ENCODE assay signal across 29 cellular contexts in genomic region chr15:88938802-88939485, GRCh38. TPM values are rescaled to one million over a fixed set of nuclear protein-coding genes. Genes with fewer than 3 reads are reported as not detected.
DNase-seq lines count a peak whose midpoint lies in the region; ATAC-seq and TF ChIP-seq lines count a peak whose summit lies in the region.
"Had no signal": no experiment of that assay in that cellular context is flagged by ENCODE, and none has a peak within 500 bp of the region (broad histone marks: within the 10 kb centered on the region; RNA-seq: fewer than 3 reads in every experiment).

No MANE protein-coding gene starts in this region.

- H2BK15ac ChIP-seq in H9 (ENCODE audit: low read depth, low read length): no peak overlapping the region

- peak overlapping the region; percentile 50 for H2BK20ac ChIP-seq in H9 (ENCODE audit: low read depth, low read length, poor library complexity, severe bottlenecking)

- CTCF ChIA-PET in Panc1 (lab: Charles Lee): no interaction called here

- H3K23ac ChIP-seq in H9 (ENCODE audit: insufficient read length, low read depth, low read length): no peak overlapping the region

- H2BK120ac ChIP-seq in H9 (ENCODE audit: low read depth, low read length, poor library complexity, severe bottlenecking): no peak overlapping the region

- H2AFZ ChIP-seq in H9 (ENCODE audit: low read length) (no peak overlapping the region), osteoblast (ENCODE audit: low read length) (peak overlapping the region; percentile 15)
- H2AFZ ChIP-seq: PC-9 had no signal

- H3K27me3 Mint-ChIP-seq in H9 (ENCODE audit: low read depth) (no peaks in the 10 kb centered on the region), endodermal cell (ENCODE audit: insufficient read depth) (no peaks in the 10 kb centered on the region)

- peak overlapping the region; percentile 91 for H3K18ac ChIP-seq in H9 (ENCODE audit: insufficient read length, low read depth, low read length)

- no peak overlapping the region for H3T11ph ChIP-seq in H9 (ENCODE audit: low read length)

- H3K9ac ChIP-seq in H9 (ENCODE audit: extremely low read depth, insufficient read length, low read length) (no peak overlapping the region), endodermal cell (ENCODE audit: extremely low read depth, low read length, poor library complexity, severe bottlenecking) (no peak overlapping the region)
- H3K9ac ChIP-seq: BLaER1 had no signal

- peak overlapping the region; percentile 99 for H4K5ac ChIP-seq in H9 (ENCODE audit: insufficient read length, low read depth, low read length)

- peaks cover 4% of the 10 kb centered on the region; the same call in 1 of the 2 replicates for H3K4me1 ChIP-seq in H9 (ENCODE audit: insufficient read depth, low read length)
- H3K4me1 ChIP-seq in Panc1 (ENCODE audit: control insufficient read depth, insufficient read depth, low read length): 0 out of 2 replicates have a peak, but pooled peaks cover 3% of the 10 kb centered on the region
- no peaks in the 10 kb centered on the region for H3K4me1 ChIP-seq in endodermal cell (ENCODE audit: control insufficient read depth, insufficient read depth, low read length)
- no peaks in the 10 kb centered on the region for H3K4me1 ChIP-seq in osteoblast (ENCODE audit: insufficient read depth, low read length)
- H3K4me1 ChIP-seq: BLaER1, left lung, psoas muscle, transverse colon had no signal

- no peak overlapping the region for H2BK5ac ChIP-seq in H9 (ENCODE audit: insufficient read length, low read length)

- intact Hi-C loops in Panc1 (cut with micrococcal nuclease; ENCODE audit: unreplicated experiment): no loop called here

- WGBS in H9 (ENCODE audit: extremely low coverage, insufficient read length, low lambda C conversion rate): no CpG with 5 or more reads among the region's 15 CpGs
- WGBS in endodermal cell (ENCODE audit: insufficient coverage in 1 of 2, insufficient read length in 1 of 2), 2 experiments: 92% methylated on average over 15 of the region's 15 CpGs

- H3K36me3 ChIP-seq in Panc1 (ENCODE audit: control insufficient read depth, insufficient read depth, low read length): no peaks in the 10 kb centered on the region
- H3K36me3 ChIP-seq in endodermal cell (ENCODE audit: control insufficient read depth, insufficient read depth, low read length): no peaks in the 10 kb centered on the region
- H3K36me3 ChIP-seq in osteoblast (ENCODE audit: insufficient read depth, low read length): no peaks in the 10 kb centered on the region
- H3K36me3 ChIP-seq: BLaER1, brain microvascular endothelial cell, left lung, transverse colon had no signal

- H3K56ac ChIP-seq in H9 (ENCODE audit: insufficient read length, low read depth, low read length): peak overlapping the region; percentile 44

- no peak overlapping the region for H3K4me3 ChIP-seq in Panc1 (ENCODE audit: low read depth in 2 of 2, low read length in 2 of 2)
- H3K4me3 ChIP-seq in endodermal cell (ENCODE audit: low read length): no peak overlapping the region
- H3K4me3 ChIP-seq in osteoblast (ENCODE audit: insufficient read depth, low read length): no peak overlapping the region
- H3K4me3 ChIP-seq: BLaER1, left lung, PC-9, psoas muscle, transverse colon had no signal

- in situ Hi-C loops in Panc1 (cut with HindIII; ENCODE audit: low pct_unique_long_range_greater_than_20kb, low sequenced_read_pairs): no loop called here

- H3K27me3 ChIP-seq in H9 (ENCODE audit: insufficient read depth, low read length) (no peaks in the 10 kb centered on the region), Panc1 (ENCODE audit: control insufficient read depth, insufficient read depth, low read length) (no peaks in the 10 kb centered on the region), endodermal cell (ENCODE audit: control insufficient read depth, insufficient read depth, low read length, poor library complexity, severe bottlenecking) (no peaks in the 10 kb centered on the region), osteoblast (ENCODE audit: insufficient read depth, low read length) (peaks cover 5% of the 10 kb centered on the region)
- H3K27me3 ChIP-seq: BLaER1, brain microvascular endothelial cell, left lung, transverse colon had no signal

- no peaks in the 10 kb centered on the region for H3K23me2 ChIP-seq in H9 (ENCODE audit: insufficient read length, low read depth, low read length, poor library complexity, severe bottlenecking)

- no peak overlapping the region for H3K4ac ChIP-seq in H9 (ENCODE audit: low read depth, low read length)

- ATAC-seq in Panc1 (no peak), HG02885 (IDR thresholded peaks at IDR 0.05; ENCODE audit: poor library complexity, unreplicated experiment) (no peak)
- ATAC-seq: activated CD4-positive, CD25-positive, alpha-beta regulatory T cell treated with anti-CD3 and anti-CD28 coated beads, Interleukin-2, amount 50 U/mL, for 24 hours; activated T-cell treated with anti-CD3 and anti-CD28 coated beads, Interleukin-2, amount 50 U/mL, for 72 hours; left lung; psoas muscle; Right ventricle myocardium inferior; sciatic nerve; SK-N-SH treated with all-trans-retinoic acid at 6 μM for 48 hours had no signal

- TF ChIP-seq CTCF in H9 (conservative IDR thresholded peaks at IDR 0.05) (peak; percentile 41; the same call in 2 of the 3 replicates), Panc1 (IDR thresholded peaks at IDR 0.05) (no peak), endodermal cell (conservative IDR thresholded peaks at IDR 0.05) (no peak), osteoblast (IDR thresholded peaks at IDR 0.05; ENCODE audit: extremely low read depth, low read depth, low read length) (no peak)

- no TSS peak for BruUV-seq in Panc1 (replicated peaks; lab: Mats Ljungman, UMichigan)

- H4K20me1 ChIP-seq in H9 (ENCODE audit: control insufficient read depth, insufficient read depth, insufficient read length) (no peaks in the 10 kb centered on the region), osteoblast (ENCODE audit: insufficient read depth, low read length) (no peaks in the 10 kb centered on the region)
- H4K20me1 ChIP-seq: BLaER1 had no signal

- H4K8ac ChIP-seq in H9 (replicated peaks; ENCODE audit: insufficient read length, low read depth, low read length): peak overlapping the region; percentile 93

- H3K4me2 ChIP-seq in H9 (ENCODE audit: insufficient read depth, insufficient read length, low read length) (peak overlapping the region; percentile 18), osteoblast (ENCODE audit: insufficient read depth, low read length) (no peak overlapping the region)
- H3K4me2 ChIP-seq: BLaER1, PC-9 had no signal

- POLR2A ChIA-PET in Panc1 (lab: Charles Lee): interaction anchor here (0.6 kb wide), 1 partner anchor 26 kb away, joined by 8 read pairs; no protein-coding TSS in a partner anchor

- H3K4me1 Mint-ChIP-seq in H9: peaks cover 36 to 42% of the 10 kb centered on the region in 2 experiments
- peaks cover 15% of the 10 kb centered on the region for H3K4me1 Mint-ChIP-seq in endodermal cell
- H3K4me1 Mint-ChIP-seq: naive B cell had no signal

- H3K9me3 Mint-ChIP-seq in H9 (peaks cover 41 to 47% of the 10 kb centered on the region in 2 experiments), endodermal cell (peaks cover 54% of the 10 kb centered on the region)
- H3K9me3 Mint-ChIP-seq: activated T-cell treated with anti-CD3 and anti-CD28 coated beads, Interleukin-2, amount 50 U/mL, for 72 hours; T-helper 1 cell treated with Interleukin-12 subunit alpha and Interleukin-12 subunit beta and Interleukin-4 antibody, amounts not matched to agents 30 μg/mL and 1 μg/mL, for 36 hours had no signal

- peak overlapping the region; percentile 81 for H3K14ac ChIP-seq in H9 (ENCODE audit: insufficient read depth, low read length)

- no peak overlapping the region for H4K91ac ChIP-seq in H9 (ENCODE audit: insufficient read length, low read depth, low read length)

- H3K79me2 ChIP-seq in H9 (ENCODE audit: insufficient read depth, low read length): no peaks in the 10 kb centered on the region; the same call in 1 of the 2 replicates
- H3K79me2 ChIP-seq in osteoblast (ENCODE audit: insufficient read depth, low read length): no peaks in the 10 kb centered on the region

- DNase-seq in H9: peak; percentile 56
- DNase-seq in Panc1 (ENCODE audit: low read depth, low spot score): no peak
- peak; percentile 44 for DNase-seq in endodermal cell
- DNase-seq in osteoblast (ENCODE audit: insufficient read length, low spot score, missing footprints): no peak
- no peak for DNase-seq in activated naive CD4-positive, alpha-beta T cell treated with Interleukin-2 at 50 U/mL for 16 hours
- DNase-seq in midbrain (lab: John Stamatoyannopoulos, UW): no peak
- DNase-seq: activated CD4-positive, alpha-beta T cell treated with anti-CD3 and anti-CD28 coated beads, Interleukin-2, amount 50 U/mL, for 4 hours; activated T-cell treated with anti-CD3 and anti-CD28 coated beads, Interleukin-2, amount 50 U/mL, for 72 hours; brain microvascular endothelial cell; DMS153; KG1; left lung; mesenchymal stem cell; naive B cell; NCI-H1105; NCI-H1930; NCI-H345; NCI-H69; PC-9; psoas muscle; stimulated activated CD8-positive, alpha-beta memory T cell treated with anti-CD3 and anti-CD28 coated beads, Interleukin-4, amount 100 ng/mL, for 48 hours; transverse colon had no signal

- H3K9me3 ChIP-seq in H9 (ENCODE audit: control insufficient read depth, low read depth, low read length) (peaks cover 5% of the 10 kb centered on the region), Panc1 (ENCODE audit: control insufficient read depth, insufficient read depth, low read depth, low read length) (no peaks in the 10 kb centered on the region), endodermal cell (ENCODE audit: control insufficient read depth, low read length) (peaks cover 23% of the 10 kb centered on the region), osteoblast (ENCODE audit: low read depth, low read length) (no peaks in the 10 kb centered on the region)
- H3K9me3 ChIP-seq: BLaER1, left lung, psoas muscle, transverse colon had no signal

- peak overlapping the region; percentile 60 to 97 (median 97) for H3K27ac Mint-ChIP-seq in H9
- no peak overlapping the region for H3K27ac Mint-ChIP-seq in endodermal cell
- H3K27ac Mint-ChIP-seq: activated T-cell treated with anti-CD3 and anti-CD28 coated beads, Interleukin-2, amount 50 U/mL, for 72 hours; T-helper 1 cell treated with Interleukin-12 subunit alpha and Interleukin-12 subunit beta and Interleukin-4 antibody, amounts not matched to agents 30 μg/mL and 1 μg/mL, for 36 hours had no signal

- H2AK5ac ChIP-seq in H9 (ENCODE audit: insufficient read length, low read length): no peak overlapping the region

- H3K27ac ChIP-seq in H9 (ENCODE audit: insufficient read length, low read depth, low read length) (peak overlapping the region; percentile 84), Panc1 (ENCODE audit: low read length) (peak overlapping the region; percentile 58; the same call in 1 of the 2 replicates), endodermal cell (ENCODE audit: low read depth, low read length) (no peak overlapping the region), osteoblast (ENCODE audit: low read depth, low read length) (no peak overlapping the region)
- H3K27ac ChIP-seq: BLaER1, brain microvascular endothelial cell, left lung, PC-9, psoas muscle, transverse colon had no signal

- peak overlapping the region; percentile 63 for H2BK12ac ChIP-seq in H9 (ENCODE audit: insufficient read length, low read depth, low read length)

- H3K36me3 Mint-ChIP-seq in H9 (ENCODE audit: insufficient read depth in 1 of 3, low read depth in 3 of 3) (peaks cover 15 to 46% (median 23%) of the 10 kb centered on the region in 3 experiments), endodermal cell (ENCODE audit: low read depth) (peaks cover 2% of the 10 kb centered on the region)
- H3K36me3 Mint-ChIP-seq: naive B cell had no signal

- no peaks in the 10 kb centered on the region for H3K79me1 ChIP-seq in H9 (ENCODE audit: insufficient read depth, low read depth, low read length, poor library complexity, severe bottlenecking)

- H3K4me3 Mint-ChIP-seq in H9 (peak overlapping the region; percentile 4 to 15; a peak in 2 of 5 replicates), endodermal cell (no peak overlapping the region)
- H3K4me3 Mint-ChIP-seq: activated T-cell treated with anti-CD3 and anti-CD28 coated beads, Interleukin-2, amount 50 U/mL, for 72 hours; naive B cell; T-helper 1 cell treated with Interleukin-12 subunit alpha and Interleukin-12 subunit beta and Interleukin-4 antibody, amounts not matched to agents 30 μg/mL and 1 μg/mL, for 36 hours had no signal

RNA-seq across cellular contexts. Expression of gene MFGE8, which starts 25.8 kb away (rescaled TPM):
- 643 and 653 TPM in 2 replicates for total RNA-seq in H9 (2021)
- 1,799 TPM for total RNA-seq in Panc1 (2021; ENCODE audit: unreplicated experiment)
- 2,067 TPM for polyA plus RNA-seq in Panc1 (2012; ENCODE audit: insufficient read length)
- 100 to 1,000 TPM; 284 to 598 TPM for total RNA-seq in endodermal cell
- polyA plus RNA-seq in endodermal cell (2013, experiment 1 of 2): 211 TPM
- 185 TPM for polyA plus RNA-seq in endodermal cell (2013, experiment 2 of 2)
- total RNA-seq in osteoblast: 195 and 209 TPM in 2 replicates

RNA-seq across cellular contexts. Expression of gene HAPLN3, which starts 43.6 kb away (rescaled TPM):
- total RNA-seq in H9 (2021) (41.7 and 42.4 TPM in 2 replicates), Panc1 (2021; ENCODE audit: unreplicated experiment) (168 TPM), endodermal cell (10 to 100 TPM in 1 of 2 donors, 1 to 10 TPM in 1; 5.8 to 15.6 TPM), osteoblast (14.7 and 18.8 TPM in 2 replicates)
- 158 TPM for polyA plus RNA-seq in Panc1 (2012; ENCODE audit: insufficient read length)
- 4.1 TPM for polyA plus RNA-seq in endodermal cell (2013, experiment 1 of 2)
- polyA plus RNA-seq in endodermal cell (2013, experiment 2 of 2): 3.1 TPM

Comparison
In these comparisons a context has a peak if more than half of its experiments do, and no peak if none do; other contexts are left out.
1. DNase-seq: peak in H9 (single experiment) and endodermal cell (single experiment); none in Panc1 (single experiment), osteoblast (single experiment), activated naive CD4-positive, alpha-beta T cell treated with Interleukin-2 at 50 U/mL for 16 hours (single experiment) and midbrain (single experiment).
2. H3K27ac ChIP-seq: peak in H9 (single experiment) and Panc1 (single experiment); none in endodermal cell (single experiment) and osteoblast (single experiment).